In the genomic region with DNA sequence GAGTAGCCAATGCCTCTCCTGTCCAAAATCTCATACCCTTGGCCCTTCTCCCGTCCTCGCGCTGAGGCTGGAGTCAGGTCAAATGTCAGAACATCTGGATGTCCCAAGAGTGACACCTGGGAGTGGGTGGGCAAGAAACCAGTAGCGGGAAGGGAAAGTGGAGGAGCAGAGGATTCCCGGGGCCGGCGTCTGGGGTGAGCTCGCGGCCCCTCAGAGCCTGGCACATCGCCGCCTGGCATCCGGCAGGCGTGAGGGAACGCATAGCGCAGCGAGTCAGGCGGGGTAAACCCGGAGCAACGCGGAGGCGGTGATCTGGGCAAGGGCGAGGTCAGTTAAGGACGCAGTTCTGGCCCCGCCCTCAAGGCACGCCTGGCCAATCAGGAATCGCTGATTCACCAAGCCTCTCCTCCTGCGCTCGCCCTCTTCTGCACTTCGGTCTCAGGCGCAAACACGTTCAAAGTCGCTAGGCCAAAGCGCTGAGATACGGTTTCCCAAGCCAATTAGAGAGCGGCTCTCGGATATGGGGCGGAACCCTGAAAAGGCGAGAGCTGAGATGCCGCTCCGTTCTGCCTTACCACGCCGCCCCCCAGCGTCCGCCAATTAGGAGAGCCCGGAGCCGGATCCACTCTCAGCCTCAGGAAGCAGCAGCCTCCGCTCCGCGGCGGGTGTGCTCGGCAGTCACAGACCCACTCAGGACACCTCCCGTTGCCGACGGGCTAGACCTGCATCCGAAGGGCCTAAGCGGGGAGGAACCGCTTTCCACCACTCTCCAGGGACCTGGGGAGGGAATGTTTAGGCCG, we compare ENCODE assay signal across 8 cellular contexts. TPM values are rescaled to one million over a fixed set of nuclear protein-coding genes. Genes with fewer than 3 reads are reported as not detected.
DNase-seq lines count a peak whose midpoint lies in the region; TF ChIP-seq lines count a peak whose summit lies in the region.

No MANE protein-coding gene starts in this region.

- H3K36me3 ChIP-seq in H7 (replicated peaks; ENCODE audit: control insufficient read depth, insufficient read depth, low read length) (no peaks in the 10 kb centered on the region; the same call in 1 of the 2 replicates), neural cell (ENCODE audit: insufficient read depth, low read length) (no peaks in the 10 kb centered on the region), stomach (peaks cover 0 to 17% (median 16%) of the 10 kb centered on the region in 4 donors)

- peak overlapping the region; percentile 72 for H3K4me3 ChIP-seq in H7 (ENCODE audit: insufficient read depth, low read depth, low read length)
- peak overlapping the region; percentile 78 for H3K4me3 ChIP-seq in fibroblast of villous mesenchyme (ENCODE audit: low read depth, low read length)
- peak overlapping the region; percentile 72 for H3K4me3 ChIP-seq in neural cell (ENCODE audit: low read length)
- peak overlapping the region; percentile 45 to 61 (median 52) for H3K4me3 ChIP-seq in stomach

- peak overlapping the region; percentile 73 for H3K9ac ChIP-seq in neural cell (ENCODE audit: low read length)

- H3K27me3 ChIP-seq in H7 (ENCODE audit: control insufficient read depth, insufficient read depth, low read length) (peaks cover 25% of the 10 kb centered on the region), neural cell (ENCODE audit: insufficient read depth, low read depth, low read length) (no peaks in the 10 kb centered on the region), stomach (no peaks in the 10 kb centered on the region)

- TF ChIP-seq POLR2A in stomach (IDR thresholded peaks at IDR 0.05), result peak in 2 of 4 donors; percentile 16 to 90

- peaks cover 5% of the 10 kb centered on the region for H3F3A ChIP-seq in neural cell (ENCODE audit: insufficient read depth, low read length, poor library complexity, severe bottlenecking)

- DNase-seq in ELR (ENCODE audit: low read depth) (peak; percentile 100), H7 (peak; percentile 94), M059J (ENCODE audit: low read depth) (peak; percentile 100), SHP77 (lab: John Stamatoyannopoulos, UW) (peak; percentile 98 to 99), activated gamma-delta T cell treated with Interleukin-2 at 50 U/mL for 16 hours (peak; percentile 94), fibroblast of villous mesenchyme (ENCODE audit: low read depth) (peak; percentile 99), stomach (peak; percentile 98)

- no peaks in the 10 kb centered on the region for H3K9me2 ChIP-seq in neural cell (ENCODE audit: insufficient read depth, low read length)

- no peaks in the 10 kb centered on the region for H4K20me1 ChIP-seq in neural cell (ENCODE audit: insufficient read depth)

- H2AFZ ChIP-seq in neural cell (ENCODE audit: low read depth, low read length), result peak overlapping the region; percentile 91

- WGBS in stomach, 5 donors, result 0% methylated on average over 26 to 58 of the region's 58 CpGs

- H3K27ac ChIP-seq in neural cell (ENCODE audit: low read length) (peak overlapping the region; percentile 76), stomach (peak overlapping the region; percentile 90 to 97 (median 95))

- H3K4me2 ChIP-seq in neural cell (ENCODE audit: low read length), result peak overlapping the region; percentile 98

- intact Hi-C loops in stomach (cut with DNase I; ENCODE audit: low total_unique reads), result loop anchor here (5.0 to 10.0 kb wide), 2 partner anchors 87 to 244 kb away; a partner anchor contains a TSS

- TF ChIP-seq EP300 in neural cell (conservative IDR thresholded peaks at IDR 0.05; ENCODE audit: poor library complexity, severe bottlenecking), result no peak
- no peak for TF ChIP-seq EP300 in stomach (IDR thresholded peaks at IDR 0.05)

- TF ChIP-seq RAD21 in neural cell (conservative IDR thresholded peaks at IDR 0.05), result peak; percentile 45

- peaks cover 22 to 40% (median 28%) of the 10 kb centered on the region in 4 donors for H3K4me1 ChIP-seq in stomach

- TF ChIP-seq CTCF in fibroblast of villous mesenchyme (IDR thresholded peaks at IDR 0.05; ENCODE audit: insufficient read depth, low read depth, low read length) (no peak), neural cell (IDR thresholded peaks at IDR 0.05; ENCODE audit: poor library complexity, severe bottlenecking) (peak; percentile 54), stomach (IDR thresholded peaks at IDR 0.05) (no peak)

- no peaks in the 10 kb centered on the region for H3K79me2 ChIP-seq in neural cell (replicated peaks; ENCODE audit: insufficient read depth, low read length)

- H3K9me3 ChIP-seq in neural cell (ENCODE audit: low read length) (no peaks in the 10 kb centered on the region), stomach (no peaks in the 10 kb centered on the region)

TF ChIP-seq in neural cell, 6 proteins besides CTCF, POLR2A, EP300 and RAD21:
- TF ChIP-seq POLR2AphosphoS5 (IDR thresholded peaks at IDR 0.05), result peak; percentile 60
- TF ChIP-seq EZH2 (IDR thresholded peaks at IDR 0.05; ENCODE audit: borderline replicate concordance, insufficient read depth, low read length, poor library complexity, severe bottlenecking), result no peak
- TF ChIP-seq SMC3 (conservative IDR thresholded peaks at IDR 0.05; ENCODE audit: poor library complexity), result peak; percentile 44
- no peak for TF ChIP-seq TAF1 (IDR thresholded peaks at IDR 0.05; ENCODE audit: low read depth)
- TF ChIP-seq, protein P1, sequence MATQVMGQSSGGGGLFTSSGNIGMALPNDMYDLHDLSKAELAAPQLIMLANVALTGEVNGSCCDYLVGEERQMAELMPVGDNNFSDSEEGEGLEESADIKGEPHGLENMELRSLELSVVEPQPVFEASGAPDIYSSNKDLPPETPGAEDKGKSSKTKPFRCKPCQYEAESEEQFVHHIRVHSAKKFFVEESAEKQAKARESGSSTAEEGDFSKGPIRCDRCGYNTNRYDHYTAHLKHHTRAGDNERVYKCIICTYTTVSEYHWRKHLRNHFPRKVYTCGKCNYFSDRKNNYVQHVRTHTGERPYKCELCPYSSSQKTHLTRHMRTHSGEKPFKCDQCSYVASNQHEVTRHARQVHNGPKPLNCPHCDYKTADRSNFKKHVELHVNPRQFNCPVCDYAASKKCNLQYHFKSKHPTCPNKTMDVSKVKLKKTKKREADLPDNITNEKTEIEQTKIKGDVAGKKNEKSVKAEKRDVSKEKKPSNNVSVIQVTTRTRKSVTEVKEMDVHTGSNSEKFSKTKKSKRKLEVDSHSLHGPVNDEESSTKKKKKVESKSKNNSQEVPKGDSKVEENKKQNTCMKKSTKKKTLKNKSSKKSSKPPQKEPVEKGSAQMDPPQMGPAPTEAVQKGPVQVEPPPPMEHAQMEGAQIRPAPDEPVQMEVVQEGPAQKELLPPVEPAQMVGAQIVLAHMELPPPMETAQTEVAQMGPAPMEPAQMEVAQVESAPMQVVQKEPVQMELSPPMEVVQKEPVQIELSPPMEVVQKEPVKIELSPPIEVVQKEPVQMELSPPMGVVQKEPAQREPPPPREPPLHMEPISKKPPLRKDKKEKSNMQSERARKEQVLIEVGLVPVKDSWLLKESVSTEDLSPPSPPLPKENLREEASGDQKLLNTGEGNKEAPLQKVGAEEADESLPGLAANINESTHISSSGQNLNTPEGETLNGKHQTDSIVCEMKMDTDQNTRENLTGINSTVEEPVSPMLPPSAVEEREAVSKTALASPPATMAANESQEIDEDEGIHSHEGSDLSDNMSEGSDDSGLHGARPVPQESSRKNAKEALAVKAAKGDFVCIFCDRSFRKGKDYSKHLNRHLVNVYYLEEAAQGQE (IDR thresholded peaks at IDR 0.05; ENCODE audit: borderline replicate concordance), result peak; percentile 68
- TF ChIP-seq MXI1 (conservative IDR thresholded peaks at IDR 0.05; ENCODE audit: poor library complexity, severe bottlenecking), result peak; percentile 33
TF ChIP-seq in neural cell: peak in this region for 4.

RNA-seq across cellular contexts. Expression of a gene that starts 22.5 kb away (rescaled TPM):
- total RNA-seq in H7 (2014; rRNA removed; shearing (Covaris generic)), result 54.1 and 57.8 TPM in 2 replicates
- 37.5 and 45.3 TPM in 2 replicates for total RNA-seq in M059J (2014; rRNA removed; shearing (Covaris generic))
- total RNA-seq in fibroblast of villous mesenchyme, result 35.4 and 38.9 TPM in 2 replicates
- 29.1 and 34.6 TPM in 2 replicates for polyA plus RNA-seq in neural cell
- polyA minus RNA-seq in neural cell, result 34.3 and 37.2 TPM in 2 replicates
- total RNA-seq in stomach, result 10 to 100 TPM; 39.7 to 89.3 (median 59.4) TPM
- 10 to 100 TPM; 22.6 to 37.2 (median 25.3) TPM for polyA plus RNA-seq in stomach

RNA-seq across cellular contexts. Expression of a gene that starts 22.7 kb away (rescaled TPM):
- total RNA-seq in H7 (2014; rRNA removed; shearing (Covaris generic)), result 3,561 and 4,135 TPM in 2 replicates
- 2,277 and 2,867 TPM in 2 replicates for total RNA-seq in M059J (2014; rRNA removed; shearing (Covaris generic))
- total RNA-seq in fibroblast of villous mesenchyme, result 1,877 and 2,083 TPM in 2 replicates
- polyA plus RNA-seq in neural cell, result 1,894 and 2,078 TPM in 2 replicates
- 678 and 701 TPM in 2 replicates for polyA minus RNA-seq in neural cell
- total RNA-seq in stomach, result 1,000 to 10,000 TPM in 4 of 5 donors, 100 to 1,000 TPM in 1; 279 to 3,666 (median 1,718) TPM
- 1,000 to 10,000 TPM; 4,575 to 9,227 (median 6,928) TPM for polyA plus RNA-seq in stomach

RNA-seq across cellular contexts. Expression of a gene that starts 27.8 kb away (rescaled TPM):
- 5.6 and 8.3 TPM in 2 replicates for total RNA-seq in H7 (2014; rRNA removed; shearing (Covaris generic))
- total RNA-seq in M059J (2014; rRNA removed; shearing (Covaris generic)), result not detected in 2 replicates
- total RNA-seq in fibroblast of villous mesenchyme (2.6 and 5.5 TPM in 2 replicates), stomach (10 to 100 TPM in 4 of 5 donors, not detected in 1; 10.8 to 42.9 (median 32.6) TPM)
- polyA plus RNA-seq in neural cell (2.5 and 7.0 TPM in 2 replicates), stomach (10 to 100 TPM in 2 of 3 donors, 1 to 10 TPM in 1; 9.8 to 11.5 (median 10.5) TPM)
- polyA minus RNA-seq in neural cell, result 10.7 and 16.1 TPM in 2 replicates

RNA-seq across cellular contexts. Expression of a gene that starts 39.9 kb away (rescaled TPM):
- total RNA-seq in H7 (2014; rRNA removed; shearing (Covaris generic)), result 72.0 and 96.6 TPM in 2 replicates
- 151 and 184 TPM in 2 replicates for total RNA-seq in M059J (2014; rRNA removed; shearing (Covaris generic))
- total RNA-seq in fibroblast of villous mesenchyme, result 99.7 and 108 TPM in 2 replicates
- 62.5 and 73.2 TPM in 2 replicates for polyA plus RNA-seq in neural cell
- 33.2 and 38.2 TPM in 2 replicates for polyA minus RNA-seq in neural cell
- total RNA-seq in stomach, result 10 to 100 TPM; 42.9 to 72.9 (median 54.5) TPM
- polyA plus RNA-seq in stomach, result 10 to 100 TPM; 47.5 to 65.1 (median 54.4) TPM

RNA-seq across cellular contexts. Expression of a gene that starts 40.3 kb away (rescaled TPM):
- total RNA-seq in H7 (2014; rRNA removed; shearing (Covaris generic)), result 87.9 and 90.2 TPM in 2 replicates
- total RNA-seq in M059J (2014; rRNA removed; shearing (Covaris generic)), result 123 and 136 TPM in 2 replicates
- total RNA-seq in fibroblast of villous mesenchyme, result 26.4 and 34.5 TPM in 2 replicates
- polyA plus RNA-seq in neural cell, result 97.8 and 109 TPM in 2 replicates
- 21.2 and 23.4 TPM in 2 replicates for polyA minus RNA-seq in neural cell
- total RNA-seq in stomach, result 10 to 100 TPM in 3 of 5 donors, 1 to 10 TPM in 1, not detected in 1; 9.7 to 32.9 (median 12.8) TPM
- polyA plus RNA-seq in stomach, result 100 to 1,000 TPM; 117 to 265 (median 202) TPM

Comparison
In these comparisons a context has a peak if more than half of its experiments do, and no peak if none do; other contexts are left out.
1. Peak in every context shown above with its lines: DNase-seq, H3K4me3 ChIP-seq and H3K27ac ChIP-seq.